In the genomic region with DNA sequence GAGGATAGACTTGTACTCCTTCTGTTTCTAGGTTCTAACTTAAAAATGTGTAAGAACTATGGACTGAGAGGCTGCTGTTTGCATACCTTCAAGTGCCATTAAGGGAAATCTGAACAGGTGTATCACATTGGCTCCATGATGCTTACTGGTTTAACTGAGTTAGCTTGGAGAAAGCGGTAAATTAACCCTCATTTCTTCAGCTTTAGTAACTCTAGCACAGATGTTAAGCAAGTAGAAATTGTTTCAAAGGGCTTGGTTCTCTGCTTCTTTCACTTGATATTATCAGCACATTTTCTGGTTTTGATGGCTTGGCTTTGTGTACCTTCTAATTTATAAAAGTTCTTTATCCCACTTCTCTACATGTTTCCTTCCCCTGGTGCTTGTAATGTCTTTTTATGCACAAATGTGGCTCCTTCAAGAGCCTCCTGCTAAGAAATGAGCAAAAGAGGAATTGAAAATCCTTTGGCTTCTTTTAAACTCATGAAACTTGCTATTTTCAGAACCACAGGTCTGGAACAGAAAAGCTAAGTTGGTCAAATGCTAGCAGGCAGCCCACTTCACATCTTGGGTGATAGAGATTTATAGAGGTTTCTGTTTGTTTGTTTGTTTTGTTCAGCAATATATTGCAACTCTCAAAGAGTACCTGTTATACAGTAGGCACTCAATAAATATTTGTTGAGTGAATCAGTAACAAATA, we compare ENCODE assay signal across 15 cellular contexts.
A peak's percentile ranks its signal among the peaks of the same experiment; 100 is the strongest.
DNase-seq lines count a peak whose midpoint lies in the region; ATAC-seq and TF ChIP-seq lines count a peak whose summit lies in the region.
"Had no signal": no experiment of that assay in that cellular context is flagged by ENCODE, and none has a peak within 500 bp of the region (broad histone marks: within the 10 kb centered on the region; RNA-seq: fewer than 3 reads in every experiment).

No MANE protein-coding gene starts in this region.

- peaks cover 5% of the 10 kb centered on the region for H3K9me3 Mint-ChIP-seq in dendritic cell treated with granulocyte-macrophage colony-stimulating factor and Interleukin-4, amounts not matched to agents 40 ng/mL and 50 ng/mL, for 4 days

- no peaks in the 10 kb centered on the region for H3K36me3 ChIP-seq in lower lobe of right lung
- H3K36me3 ChIP-seq: neutrophil, WERI-Rb-1 had no signal

- no peaks in the 10 kb centered on the region for H3K4me1 ChIP-seq in lower lobe of right lung

- no peaks in the 10 kb centered on the region for H3K27me3 ChIP-seq in lower lobe of right lung (ENCODE audit: low read depth)
- H3K27me3 ChIP-seq: neutrophil had no signal

- no peaks in the 10 kb centered on the region for H3K27me3 Mint-ChIP-seq in dendritic cell treated with granulocyte-macrophage colony-stimulating factor and Interleukin-4, amounts not matched to agents 40 ng/mL and 50 ng/mL, for 4 days

- intact Hi-C loops in dendritic cell treated with granulocyte-macrophage colony-stimulating factor and Interleukin-4, amounts not matched to agents 40 ng/mL and 50 ng/mL, for 4 days (cut with micrococcal nuclease) = no loop called here
- intact Hi-C loops in lower lobe of right lung (cut with DNase I) = no loop called here

- H3K4me1 Mint-ChIP-seq in dendritic cell treated with granulocyte-macrophage colony-stimulating factor and Interleukin-4, amounts not matched to agents 40 ng/mL and 50 ng/mL, for 4 days (ENCODE audit: low read depth) = peaks cover 40% of the 10 kb centered on the region

- H3K4me3 Mint-ChIP-seq in dendritic cell treated with granulocyte-macrophage colony-stimulating factor and Interleukin-4, amounts not matched to agents 40 ng/mL and 50 ng/mL, for 4 days = no peak overlapping the region

- no peak overlapping the region for H3K27ac ChIP-seq in lower lobe of right lung
- H3K27ac ChIP-seq: neutrophil, WERI-Rb-1 had no signal

- ATAC-seq in GM18867 (IDR thresholded peaks at IDR 0.05; ENCODE audit: unreplicated experiment) = peak; percentile 54
- ATAC-seq in GM21786 (IDR thresholded peaks at IDR 0.05; ENCODE audit: unreplicated experiment) = peak; percentile 82
- ATAC-seq in HG03378 (IDR thresholded peaks at IDR 0.05; ENCODE audit: unreplicated experiment) = peak; percentile 93
- no peak for ATAC-seq in lower lobe of right lung
- ATAC-seq: Panc1 had no signal

- TF ChIP-seq CTCF in lower lobe of right lung (IDR thresholded peaks at IDR 0.05) = no peak

- peak overlapping the region; percentile 64 for H3K27ac Mint-ChIP-seq in dendritic cell treated with granulocyte-macrophage colony-stimulating factor and Interleukin-4, amounts not matched to agents 40 ng/mL and 50 ng/mL, for 4 days
- H3K27ac Mint-ChIP-seq: activated T-helper 2 cell treated with anti-CD3 and anti-CD28 coated beads, Interferon-gamma antibody, Interleukin-2, Interleukin-4, amounts not matched to agents 10 μg/mL and 5 μg/mL and 100 μg/mL, durations not matched to agents 14 hours and 24 hours and 36 hours had no signal

- no peaks in the 10 kb centered on the region for H3K9me3 ChIP-seq in lower lobe of right lung
- H3K9me3 ChIP-seq: neutrophil had no signal

- H3K4me3 ChIP-seq in lower lobe of right lung = no peak overlapping the region

- DNase-seq in EL (no peak), lower lobe of right lung (no peak)
- no peak for DNase-seq in activated naive CD4-positive, alpha-beta T cell treated with anti-CD3 and anti-CD28 coated beads, Interleukin-2, amount 50 U/mL, for 16 hours
- no peak for DNase-seq in activated CD4-positive, alpha-beta T cell treated with anti-CD3 and anti-CD28 coated beads, Interleukin-2, amount 50 U/mL, for 1 hour
- DNase-seq: central memory CD4-positive, alpha-beta T cell; NCI-H1436 treated with DMSO at 0.1 percent for 48 hours; stimulated activated CD4-positive, alpha-beta T cell treated with anti-CD3 and anti-CD28 coated beads, Interleukin-2, amount 100 ng/mL, for 48 hours; WERI-Rb-1 had no signal

- no peaks in the 10 kb centered on the region for H3K36me3 Mint-ChIP-seq in dendritic cell treated with granulocyte-macrophage colony-stimulating factor and Interleukin-4, amounts not matched to agents 40 ng/mL and 50 ng/mL, for 4 days (ENCODE audit: low read depth)

Comparison
In these comparisons a context has a peak if more than half of its experiments do, and no peak if none do; other contexts are left out.
1. ATAC-seq: peak in GM18867 (single experiment), GM21786 (single experiment) and HG03378 (single experiment); none in lower lobe of right lung (0 of 2).